In the genomic region with DNA sequence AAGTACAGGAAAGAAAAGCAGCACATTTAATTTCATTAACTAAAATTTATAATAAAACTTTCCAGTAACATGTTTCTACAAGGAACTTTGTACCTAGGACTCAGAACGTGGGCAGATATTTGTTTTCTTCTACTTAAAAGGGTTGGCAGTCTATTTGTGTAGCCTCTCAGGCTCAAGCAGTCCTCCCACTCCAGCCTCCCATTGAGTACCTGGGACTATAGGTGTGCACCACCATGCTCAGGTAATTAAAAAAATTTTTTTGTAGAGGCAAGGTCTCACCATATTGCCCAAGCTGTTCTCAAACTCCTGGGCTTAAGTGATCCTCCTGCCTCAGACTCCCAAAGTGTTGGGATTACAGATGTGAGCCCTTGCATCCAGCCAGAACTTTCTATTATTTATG, we compare ENCODE assay signal across 10 cellular contexts.
"Had no signal": no experiment of that assay in that cellular context is flagged by ENCODE, and none has a peak within 500 bp of the region (broad histone marks: within the 10 kb centered on the region; RNA-seq: fewer than 3 reads in every experiment).

No MANE protein-coding gene starts in this region.

- H3K27ac ChIP-seq: HL-60 had no signal

- H3K9me3 Mint-ChIP-seq: HFFc6 had no signal

- FAIRE-seq: H1, H54, K562 had no signal

- H3K4me3 ChIP-seq: GM23338, HAP-1, K562 had no signal

- ATAC-seq: GM23338, HCT116, K562 had no signal

- H3K4me1 ChIP-seq: HAP-1 had no signal

- DNase-seq: HFFc6, IMR-90, KG1 had no signal

- H3K27ac Mint-ChIP-seq: GM23338, HFFc6 had no signal

- H3K9me3 ChIP-seq: HAP-1 had no signal

- H2AFZ ChIP-seq: GM23338 had no signal

- H3K4me3 Mint-ChIP-seq: GM23338, HFFc6 had no signal
